ENCODE assay signal across 10 cellular contexts in the genomic region with DNA sequence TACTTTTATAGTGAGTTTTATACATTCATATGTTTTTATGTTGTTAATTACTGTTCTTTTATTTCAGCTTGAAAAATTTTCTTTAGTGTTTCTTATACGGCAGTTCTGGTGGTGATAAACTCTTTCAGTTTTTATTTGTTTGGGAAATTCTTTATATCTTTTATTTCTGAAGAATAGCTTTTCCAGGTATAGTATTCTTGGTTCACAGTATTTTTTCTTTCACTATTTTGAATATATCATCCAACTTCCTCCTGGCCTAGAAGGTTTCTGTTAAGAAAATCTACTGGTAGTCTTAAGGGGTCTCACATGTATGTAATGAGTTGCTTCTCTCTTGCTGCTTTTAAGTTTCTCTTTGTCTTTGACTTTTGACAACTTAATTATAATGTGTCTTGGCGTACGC.
"Had no signal": no experiment of that assay in that cellular context is flagged by ENCODE, and none has a peak within 500 bp of the region (broad histone marks: within the 10 kb centered on the region; RNA-seq: fewer than 3 reads in every experiment).

No MANE protein-coding gene starts in this region.

- H3K4me3 ChIP-seq: GM23338, K562 had no signal

- FAIRE-seq: H1, H54, HTR-8/SVneo, K562 had no signal

- H3K4me2 ChIP-seq: GM23338 had no signal

- ATAC-seq: GM23338, K562 had no signal

- DNase-seq: H9, HCEC 1CT, HFFc6, IMR-90, KG1 had no signal

- H2AFZ ChIP-seq: GM23338 had no signal
